Comparison of ENCODE assay signal across 1 cellular context in genomic region chr3:8964436-8965370, GRCh38.
TF ChIP-seq lines count a peak whose summit lies in the region.

No MANE protein-coding gene starts in this region.

TF ChIP-seq in HepG2, 621 proteins besides CTCF, POLR2A, EP300 and RAD21 (continued from another document and continues in another):
- TF ChIP-seq HOMEZ (CRISPR knock-in tag; IDR thresholded peaks at IDR 0.05; ENCODE audit: low read depth) (no peak), ZNF512 (CRISPR knock-in tag; IDR thresholded peaks at IDR 0.05) (0 out of 2 replicates have a peak, but pooled peaks have one; percentile 9), ZBTB40 (IDR thresholded peaks at IDR 0.05) (no peak), ZBTB40 (CRISPR knock-in tag; IDR thresholded peaks at IDR 0.05) (peak; percentile 30; the same call in 1 of the 2 replicates), ZNF430 (CRISPR knock-in tag; IDR thresholded peaks at IDR 0.05) (no peak), ZNF335 (CRISPR knock-in tag; IDR thresholded peaks at IDR 0.05) (no peak), MEIS2 (CRISPR knock-in tag; IDR thresholded peaks at IDR 0.05) (0 out of 2 replicates have a peak, but pooled peaks have one; percentile 28), ZNF670 (CRISPR knock-in tag; IDR thresholded peaks at IDR 0.05; ENCODE audit: borderline replicate concordance) (peak; percentile 77; the same call in 1 of the 2 replicates), PBX2 (CRISPR knock-in tag; IDR thresholded peaks at IDR 0.05) (no peak), PAWR (CRISPR knock-in tag; IDR thresholded peaks at IDR 0.05; ENCODE audit: borderline replicate concordance) (no peak), MED1 (CRISPR knock-in tag; IDR thresholded peaks at IDR 0.05) (peak; percentile 75), ZMYM4 (CRISPR knock-in tag; IDR thresholded peaks at IDR 0.05) (peak; percentile 57), ZHX1 (CRISPR knock-in tag; IDR thresholded peaks at IDR 0.05; ENCODE audit: low read depth) (no peak), NFIC (IDR thresholded peaks at IDR 0.05; ENCODE audit: low read length) (peak; percentile 64; the same call in 1 of the 2 replicates), LRRFIP1 (CRISPR knock-in tag; conservative IDR thresholded peaks at IDR 0.05) (no peak), ZNF101 (CRISPR knock-in tag; IDR thresholded peaks at IDR 0.05; ENCODE audit: borderline replicate concordance, low read depth) (no peak), PHF5A (CRISPR knock-in tag; IDR thresholded peaks at IDR 0.05; ENCODE audit: low read depth, unreplicated experiment) (no peak), NR2F6 (IDR thresholded peaks at IDR 0.05) (peak; percentile 67), NR2F6 (CRISPR knock-in tag; IDR thresholded peaks at IDR 0.05) (peak; percentile 50; the same call in 1 of the 2 replicates), PHF20 (CRISPR knock-in tag; IDR thresholded peaks at IDR 0.05) (no peak), ZNF639 (CRISPR knock-in tag; conservative IDR thresholded peaks at IDR 0.05) (no peak), SOX6 (IDR thresholded peaks at IDR 0.05) (no peak), SOX6 (CRISPR knock-in tag; IDR thresholded peaks at IDR 0.05) (peak; percentile 93), ZMYM3 (CRISPR knock-in tag; IDR thresholded peaks at IDR 0.05) (peak; percentile 44), JUN (CRISPR knock-in tag; IDR thresholded peaks at IDR 0.05) (peak; percentile 74), ZBTB21 (CRISPR knock-in tag; IDR thresholded peaks at IDR 0.05) (no peak), GATAD2A (CRISPR knock-in tag; IDR thresholded peaks at IDR 0.05) (peak; percentile 71), ZBTB7B (CRISPR knock-in tag; IDR thresholded peaks at IDR 0.05) (peak; percentile 43; the same call in 1 of the 2 replicates), ZNF549 (CRISPR knock-in tag; IDR thresholded peaks at IDR 0.05) (no peak), ZFX (CRISPR knock-in tag; IDR thresholded peaks at IDR 0.05; ENCODE audit: low read depth) (peak; percentile 71), RBM39 (IDR thresholded peaks at IDR 0.05; ENCODE audit: low read depth, low read length, poor library complexity, severe bottlenecking) (no peak), ZBTB20 (CRISPR knock-in tag; IDR thresholded peaks at IDR 0.05; ENCODE audit: borderline replicate concordance, low read depth) (no peak), ZFP82 (CRISPR knock-in tag; IDR thresholded peaks at IDR 0.05; ENCODE audit: borderline replicate concordance) (0 out of 2 replicates have a peak, but pooled peaks have one; percentile 68), ZNF333 (CRISPR knock-in tag; IDR thresholded peaks at IDR 0.05; ENCODE audit: borderline replicate concordance) (no peak), ZNF275 (CRISPR knock-in tag; IDR thresholded peaks at IDR 0.05; ENCODE audit: borderline replicate concordance) (no peak)
